Comparison of ENCODE assay signal across 8 cellular contexts in genomic region chr11:17013548-17014320, GRCh38. TPM values are rescaled to one million over a fixed set of nuclear protein-coding genes. Genes with fewer than 3 reads are reported as not detected.
DNase-seq lines count a peak whose midpoint lies in the region; ATAC-seq and TF ChIP-seq lines count a peak whose summit lies in the region.

No MANE protein-coding gene starts in this region.

- H3K4me1 ChIP-seq in ovary (ENCODE audit: insufficient read depth) = peaks cover 2% of the 10 kb centered on the region

- peak overlapping the region; percentile 53 for H3K4me3 Mint-ChIP-seq in activated CD8-positive, alpha-beta T cell treated with anti-CD3 and anti-CD28 coated beads, Interleukin-2, amount 10 ng/mL, durations not matched to agents 7 days and 5 days

- CTCF ChIA-PET in activated CD8-positive, alpha-beta T cell treated with anti-CD3 and anti-CD28 coated beads, Interleukin-2, amount 10 ng/mL, durations not matched to agents 7 days and 5 days (lab: Charles Lee) = interaction anchor here (1.7 kb wide), 1 partner anchor 24 kb away, joined by 5 read pairs; no protein-coding TSS in a partner anchor

- POLR2A ChIA-PET in activated CD8-positive, alpha-beta T cell treated with anti-CD3 and anti-CD28 coated beads, Interleukin-2, amount 10 ng/mL, durations not matched to agents 7 days and 5 days (lab: Charles Lee) = no interaction called here

- intact Hi-C loops in ovary (cut with DNase I) = loop anchor here in 1 of 4 donors (10.0 kb wide), 1 partner anchor 51 kb away; no protein-coding TSS in a partner anchor

- no peak for TF ChIP-seq EP300 in ovary (IDR thresholded peaks at IDR 0.05)

- H3K27ac Mint-ChIP-seq in activated CD8-positive, alpha-beta T cell treated with anti-CD3 and anti-CD28 coated beads, Interleukin-2, amount 10 ng/mL, durations not matched to agents 7 days and 5 days = peak overlapping the region; percentile 21

- H3K27me3 ChIP-seq in ovary = no peaks in the 10 kb centered on the region

- H3K27me3 Mint-ChIP-seq in activated CD8-positive, alpha-beta T cell treated with anti-CD3 and anti-CD28 coated beads, Interleukin-2, amount 10 ng/mL, durations not matched to agents 7 days and 5 days (ENCODE audit: low read depth) = peaks cover 33% of the 10 kb centered on the region

- ATAC-seq in HG03159 (IDR thresholded peaks at IDR 0.05; ENCODE audit: unreplicated experiment) (peak; percentile 39), GM21515 (IDR thresholded peaks at IDR 0.05; ENCODE audit: unreplicated experiment) (no peak), HG03039 (IDR thresholded peaks at IDR 0.05; ENCODE audit: unreplicated experiment) (no peak)
- ATAC-seq in activated CD8-positive, alpha-beta T cell treated with anti-CD3 and anti-CD28 coated beads, Interleukin-2, amount 10 ng/mL, durations not matched to agents 7 days and 5 days = peak; percentile 50

- TF ChIP-seq CTCF in AG09309 (IDR thresholded peaks at IDR 0.05; ENCODE audit: control insufficient read depth, insufficient read depth, low read depth, low read length, missing control alignments) (no peak), fibroblast of villous mesenchyme (IDR thresholded peaks at IDR 0.05; ENCODE audit: insufficient read depth, low read depth, low read length) (no peak), ovary (IDR thresholded peaks at IDR 0.05) (no peak)

- peak overlapping the region in 1 of 2 donors; percentile 20 for H3K27ac ChIP-seq in ovary

- H3K4me1 Mint-ChIP-seq in activated CD8-positive, alpha-beta T cell treated with anti-CD3 and anti-CD28 coated beads, Interleukin-2, amount 10 ng/mL, durations not matched to agents 7 days and 5 days (ENCODE audit: low read depth) = peaks cover 7% of the 10 kb centered on the region

- no peaks in the 10 kb centered on the region for H3K36me3 Mint-ChIP-seq in activated CD8-positive, alpha-beta T cell treated with anti-CD3 and anti-CD28 coated beads, Interleukin-2, amount 10 ng/mL, durations not matched to agents 7 days and 5 days (ENCODE audit: low read depth)

- no peaks in the 10 kb centered on the region for H3K9me3 ChIP-seq in ovary

- no peaks in the 10 kb centered on the region for H3K36me3 ChIP-seq in ovary

- no peaks in the 10 kb centered on the region for H3K9me3 Mint-ChIP-seq in activated CD8-positive, alpha-beta T cell treated with anti-CD3 and anti-CD28 coated beads, Interleukin-2, amount 10 ng/mL, durations not matched to agents 7 days and 5 days (ENCODE audit: insufficient read depth)

- no peak for TF ChIP-seq POLR2A in ovary (IDR thresholded peaks at IDR 0.05)

- H3K4me3 ChIP-seq in AG09309 (ENCODE audit: control insufficient read depth, low read depth, low read length) (peak overlapping the region; percentile 30), fibroblast of villous mesenchyme (ENCODE audit: low read depth, low read length) (peak overlapping the region; percentile 53), ovary (peak overlapping the region; percentile 56)

- WGBS in ovary, 3 donors = 0 to 1% (median 0%) methylated on average over 21 to 85 of the region's 85 CpGs

- DNase-seq in AG09309 (ENCODE audit: low read depth) (no peak), fibroblast of villous mesenchyme (ENCODE audit: low read depth) (no peak), ovary (peak in 4 of 5 donors; percentile 15 to 47 (median 33)), SHP77 (lab: John Stamatoyannopoulos, UW) (no peak)
- DNase-seq in activated CD8-positive, alpha-beta T cell treated with anti-CD3 and anti-CD28 coated beads, Interleukin-2, amount 10 ng/mL, durations not matched to agents 7 days and 5 days = no peak

RNA-seq across cellular contexts. Expression of gene PLEKHA7, which starts 0.5 kb away (rescaled TPM):
- under 1 TPM; 0.47 to 0.50 TPM for total RNA-seq in activated CD8-positive, alpha-beta T cell treated with anti-CD3 and anti-CD28 coated beads, Interleukin-2, amount 10 ng/mL, durations not matched to agents 7 days and 5 days
- total RNA-seq in fibroblast of villous mesenchyme (0.64 and 0.86 TPM in 2 replicates), ovary (10 to 100 TPM in 6 of 7 donors, 1 to 10 TPM in 1; 9.6 to 29.5 (median 15.9) TPM)
- polyA plus RNA-seq in ovary = 10 to 100 TPM; 12.2 to 16.7 TPM

Comparison
In these comparisons a context has a peak if more than half of its experiments do, and no peak if none do; other contexts are left out.
1. DNase-seq: peak in ovary (4 of 5); none in AG09309 (single experiment), activated CD8-positive, alpha-beta T cell treated with anti-CD3 and anti-CD28 coated beads, Interleukin-2, amount 10 ng/mL, durations not matched to agents 7 days and 5 days (single experiment), fibroblast of villous mesenchyme (single experiment) and SHP77 (0 of 2).
2. ATAC-seq: peak in HG03159 (single experiment) and activated CD8-positive, alpha-beta T cell treated with anti-CD3 and anti-CD28 coated beads, Interleukin-2, amount 10 ng/mL, durations not matched to agents 7 days and 5 days (single experiment); none in GM21515 (single experiment) and HG03039 (single experiment).
3. Peak in every context shown above with its lines, with median percentiles within 50 percentile points of each other: H3K4me3 ChIP-seq.